8 cellular contexts compared by ENCODE assay signal in genomic region chr1:32014199-32014936, GRCh38. TPM values are rescaled to one million over a fixed set of nuclear protein-coding genes. Genes with fewer than 3 reads are reported as not detected.
A peak's percentile ranks its signal among the peaks of the same experiment; 100 is the strongest.
DNase-seq lines count a peak whose midpoint lies in the region; ATAC-seq and TF ChIP-seq lines count a peak whose summit lies in the region.

No MANE protein-coding gene starts in this region.

- H3K9me3 Mint-ChIP-seq in activated CD4-positive, alpha-beta T cell treated with anti-CD3 and anti-CD28 coated beads, Interleukin-2, amount 10 ng/mL, durations not matched to agents 24 days and 14 days: no peaks in the 10 kb centered on the region

- peaks cover 39% of the 10 kb centered on the region for H3K4me1 Mint-ChIP-seq in activated CD4-positive, alpha-beta T cell treated with anti-CD3 and anti-CD28 coated beads, Interleukin-2, amount 10 ng/mL, durations not matched to agents 24 days and 14 days

- ATAC-seq in GM21825 (IDR thresholded peaks at IDR 0.05; ENCODE audit: unreplicated experiment) (peak; percentile 29), GM21619 (IDR thresholded peaks at IDR 0.05; ENCODE audit: unreplicated experiment) (no peak)

- H4K20me1 ChIP-seq in Karpas-422 (ENCODE audit: insufficient read depth, low read depth, low read length): peaks cover 29% of the 10 kb centered on the region

- H3K4me3 ChIP-seq in Karpas-422 (ENCODE audit: low read length) (peak overlapping the region; percentile 95), duodenal mucosa (ENCODE audit: low read depth in 1 of 2, low read length in 2 of 2) (peak overlapping the region; percentile 90 to 95), lower leg skin (ENCODE audit: low read depth, poor library complexity, severe bottlenecking) (peak overlapping the region; percentile 96)

- peaks cover 30% of the 10 kb centered on the region for H3K36me3 Mint-ChIP-seq in activated CD4-positive, alpha-beta T cell treated with anti-CD3 and anti-CD28 coated beads, Interleukin-2, amount 10 ng/mL, durations not matched to agents 24 days and 14 days (ENCODE audit: low read depth)

- no peaks in the 10 kb centered on the region for H3K9me2 ChIP-seq in Karpas-422 (replicated peaks; ENCODE audit: insufficient read depth, low read length)

- intact Hi-C loops in activated CD4-positive, alpha-beta T cell treated with anti-CD3 and anti-CD28 coated beads, Interleukin-2, amount 10 ng/mL, durations not matched to agents 24 days and 14 days (cut with micrococcal nuclease): loop anchor here (5.0 kb wide), 3 partner anchors 58 to 372 kb away; partner anchors contain the start of genes PEF1 and TMEM39B
- intact Hi-C loops in lower leg skin (cut with DNase I; ENCODE audit: low total_unique reads): no loop called here

- H3K9ac ChIP-seq in Karpas-422 (ENCODE audit: low read length) (peak overlapping the region; percentile 97), duodenal mucosa (ENCODE audit: low read depth in 1 of 2, low read length in 2 of 2) (peak overlapping the region; percentile 86 to 91)

- H3K27ac ChIP-seq in Karpas-422 (ENCODE audit: low read length) (peak overlapping the region; percentile 78), duodenal mucosa (ENCODE audit: low read depth, low read length) (peak overlapping the region; percentile 99)

- TF ChIP-seq CTCF in lower leg skin (IDR thresholded peaks at IDR 0.05): no peak

- TF ChIP-seq POLR2A in lower leg skin (IDR thresholded peaks at IDR 0.05): no peak

- H3K9me3 ChIP-seq in Karpas-422 (ENCODE audit: low read length) (no peaks in the 10 kb centered on the region), duodenal mucosa (ENCODE audit: control insufficient read depth in 1 of 2, low read length in 2 of 2) (no peaks in the 10 kb centered on the region)

- 1% methylated on average over 37 to 43 of the region's 54 CpGs for WGBS in lower leg skin, 2 donors

- peaks cover 4% of the 10 kb centered on the region for H3K27me3 Mint-ChIP-seq in activated CD4-positive, alpha-beta T cell treated with anti-CD3 and anti-CD28 coated beads, Interleukin-2, amount 10 ng/mL, durations not matched to agents 24 days and 14 days

- peaks cover 28% of the 10 kb centered on the region for H3K4me1 ChIP-seq in Karpas-422 (ENCODE audit: low read length)
- peaks cover 16 to 28% of the 10 kb centered on the region in 2 donors for H3K4me1 ChIP-seq in duodenal mucosa (ENCODE audit: control insufficient read depth in 1 of 2, insufficient read depth in 2 of 2, low read length in 2 of 2)

- H3K4me2 ChIP-seq in Karpas-422 (ENCODE audit: low read depth, low read length, poor library complexity, severe bottlenecking): peak overlapping the region; percentile 96

- H3K27me3 ChIP-seq in Karpas-422 (ENCODE audit: low read length) (no peaks in the 10 kb centered on the region), duodenal mucosa (ENCODE audit: control insufficient read depth in 1 of 2, insufficient read depth in 2 of 2, low read length in 2 of 2) (no peaks in the 10 kb centered on the region)

- peak overlapping the region; percentile 100 for H3K4me3 Mint-ChIP-seq in activated CD4-positive, alpha-beta T cell treated with anti-CD3 and anti-CD28 coated beads, Interleukin-2, amount 10 ng/mL, durations not matched to agents 24 days and 14 days

- H3K36me3 ChIP-seq in Karpas-422 (ENCODE audit: insufficient read depth, low read length) (peaks cover 9% of the 10 kb centered on the region; the same call in 1 of the 2 replicates), duodenal mucosa (ENCODE audit: control insufficient read depth in 1 of 2, insufficient read depth in 2 of 2, low read length in 2 of 2) (no peaks in the 10 kb centered on the region)

- H2AFZ ChIP-seq in Karpas-422 (ENCODE audit: low read length): no peak overlapping the region

- DNase-seq in GM03348 (ENCODE audit: low spot score) (peak; percentile 75), Karpas-422 (peak; percentile 63), lower leg skin (ENCODE audit: low spot score in 2 of 2) (peak; percentile 40 to 90)
- peak; percentile 82 for DNase-seq in activated CD4-positive, alpha-beta T cell treated with anti-CD3 and anti-CD28 coated beads, Interleukin-2, amount 10 ng/mL, durations not matched to agents 24 days and 14 days
- peak in 2 of 3 experiments; percentile 8 to 41 for DNase-seq in stimulated activated CD4-positive, alpha-beta T cell treated with anti-CD3 and anti-CD28 coated beads, TNF-alpha, amount 100 ng/mL, for 24 hours (ENCODE audit: low read depth in 3 of 3)

- H3K79me2 ChIP-seq in Karpas-422 (ENCODE audit: low read length): peaks cover 57% of the 10 kb centered on the region

- peak overlapping the region; percentile 90 for H3K27ac Mint-ChIP-seq in activated CD4-positive, alpha-beta T cell treated with anti-CD3 and anti-CD28 coated beads, Interleukin-2, amount 10 ng/mL, durations not matched to agents 24 days and 14 days

RNA-seq across cellular contexts. Expression of gene KHDRBS1, which starts 0.7 kb away (rescaled TPM):
- total RNA-seq in Karpas-422 (2014; rRNA removed; shearing (Covaris generic); ENCODE audit: low replicate concordance): 70.9 and 77.5 TPM in 2 replicates
- total RNA-seq in activated CD4-positive, alpha-beta T cell treated with anti-CD3 and anti-CD28 coated beads, Interleukin-2, amount 10 ng/mL, durations not matched to agents 24 days and 14 days: 174 and 175 TPM in 2 replicates
- total RNA-seq in lower leg skin: 10 to 100 TPM; 60.8 to 94.3 (median 84.7) TPM

RNA-seq across cellular contexts. Expression of gene TMEM39B, which starts 58.4 kb away (rescaled TPM):
- 10.3 and 11.5 TPM in 2 replicates for total RNA-seq in Karpas-422 (2014; rRNA removed; shearing (Covaris generic); ENCODE audit: low replicate concordance)
- 34.5 and 38.0 TPM in 2 replicates for total RNA-seq in activated CD4-positive, alpha-beta T cell treated with anti-CD3 and anti-CD28 coated beads, Interleukin-2, amount 10 ng/mL, durations not matched to agents 24 days and 14 days
- 1 to 10 TPM; 2.9 to 5.0 (median 4.3) TPM for total RNA-seq in lower leg skin

Comparison
In these comparisons a context has a peak if more than half of its experiments do, and no peak if none do; other contexts are left out.
1. DNase-seq: peak in every context shown above with its lines; median percentile 82 in activated CD4-positive, alpha-beta T cell treated with anti-CD3 and anti-CD28 coated beads, Interleukin-2, amount 10 ng/mL, durations not matched to agents 24 days and 14 days; 75 in GM03348; 65 in lower leg skin; 63 in Karpas-422; 24 in stimulated activated CD4-positive, alpha-beta T cell treated with anti-CD3 and anti-CD28 coated beads, TNF-alpha, amount 100 ng/mL, for 24 hours.